8 cellular contexts compared by ENCODE assay signal in genomic region chr21:43477945-43478386, GRCh38. TPM values are rescaled to one million over a fixed set of nuclear protein-coding genes. Genes with fewer than 3 reads are reported as not detected.
DNase-seq lines count a peak whose midpoint lies in the region; ATAC-seq, FAIRE-seq and TF ChIP-seq lines count a peak whose summit lies in the region.
"Not testable (repeated sequence)": the region's sequence is repeated elsewhere in the genome, so short reads cannot be mapped to it uniquely, and the experiment has no call there.

No MANE protein-coding gene starts in this region.

- ATAC-seq in RWPE2 (ENCODE audit: low read depth) (peak; percentile 96), foreskin keratinocyte (peak; percentile 90), heart right ventricle (peak; percentile 70 to 89 (median 84)), left colon (peak; percentile 94), lower lobe of right lung (peak; percentile 90 to 93), pancreas (peak; percentile 69 to 90 (median 86)), upper lobe of right lung (peak; percentile 86)

- H3K27me3 ChIP-seq in RWPE2 (ENCODE audit: insufficient read depth, poor library complexity, severe bottlenecking); foreskin keratinocyte; heart right ventricle; lower lobe of right lung (ENCODE audit: low read depth); pancreas; upper lobe of right lung: not testable (repeated sequence)

- H3K4me3 ChIP-seq in RWPE2 (ENCODE audit: severe bottlenecking); heart right ventricle; lower lobe of right lung; pancreas; upper lobe of right lung: not testable (repeated sequence)

- intact Hi-C loops in heart right ventricle (cut with DNase I); left colon (cut with DNase I, micrococcal nuclease); lower lobe of right lung (cut with DNase I); pancreas (cut with DNase I); upper lobe of right lung (cut with DNase I): not testable (repeated sequence)

- WGBS in heart right ventricle, 2 donors = no CpG with 5 or more reads among the region's 16 CpGs
- WGBS in pancreas, 2 donors = no CpG with 5 or more reads among the region's 16 CpGs

- H3K4me1 ChIP-seq in RWPE2 (ENCODE audit: insufficient read depth, poor library complexity, severe bottlenecking); foreskin keratinocyte; heart right ventricle; lower lobe of right lung; pancreas; upper lobe of right lung: not testable (repeated sequence)

- not testable (repeated sequence) for H3K36me3 ChIP-seq in RWPE2 (ENCODE audit: low read depth); heart right ventricle; lower lobe of right lung; pancreas; upper lobe of right lung

- not testable (repeated sequence) for H3K27ac ChIP-seq in RWPE2 (ENCODE audit: poor library complexity, severe bottlenecking); foreskin keratinocyte; heart right ventricle; lower lobe of right lung; pancreas; upper lobe of right lung

- not testable (repeated sequence) for TF ChIP-seq CTCF in RWPE2 (IDR thresholded peaks at IDR 0.05; ENCODE audit: poor library complexity, severe bottlenecking); foreskin keratinocyte (conservative IDR thresholded peaks at IDR 0.05); heart right ventricle (IDR thresholded peaks at IDR 0.05); lower lobe of right lung (IDR thresholded peaks at IDR 0.05); pancreas (IDR thresholded peaks at IDR 0.05); upper lobe of right lung (IDR thresholded peaks at IDR 0.05)

- H3K9me3 ChIP-seq in RWPE2 (ENCODE audit: severe bottlenecking); heart right ventricle; lower lobe of right lung; pancreas; upper lobe of right lung: not testable (repeated sequence)

- not testable (repeated sequence) for DNase-seq in H54 (ENCODE audit: insufficient read length, low spot score); RWPE2 (ENCODE audit: low spot score); foreskin keratinocyte; heart right ventricle; left colon; lower lobe of right lung; pancreas; upper lobe of right lung

- FAIRE-seq in H54 (lab: Jason Lieb, UNC) = peak; percentile 73
- FAIRE-seq in pancreas (lab: Jason Lieb, UNC) = not testable (repeated sequence)

- TF ChIP-seq POLR2A in H54 (IDR thresholded peaks at IDR 0.05; ENCODE audit: low read depth, low read length) = not testable (repeated sequence)

RNA-seq across cellular contexts. Expression of gene SIK1, which starts 51.0 kb away (rescaled TPM):
- total RNA-seq in foreskin keratinocyte (2.8 and 26.8 TPM in 2 replicates), heart right ventricle (100 to 1,000 TPM in 1 of 10 donors, 10 to 100 TPM in 7, 1 to 10 TPM in 2; 4.3 to 109 (median 21.9) TPM), left colon (10 to 100 TPM in 1 of 2 donors, 1 to 10 TPM in 1; 8.0 to 30.0 TPM), lower lobe of right lung (30.1 TPM), pancreas (100 to 1,000 TPM in 1 of 6 donors, 10 to 100 TPM in 2, 1 to 10 TPM in 3; 3.3 to 187 (median 9.2) TPM), upper lobe of right lung (55.2 TPM)
- polyA plus RNA-seq in foreskin keratinocyte (0.67 and 11.0 TPM in 2 replicates), heart right ventricle (1 to 10 TPM; 3.1 to 3.3 TPM), pancreas (10 to 100 TPM in 1 of 2 donors, 1 to 10 TPM in 1; 9.7 to 48.6 TPM)
